In the genomic region with DNA sequence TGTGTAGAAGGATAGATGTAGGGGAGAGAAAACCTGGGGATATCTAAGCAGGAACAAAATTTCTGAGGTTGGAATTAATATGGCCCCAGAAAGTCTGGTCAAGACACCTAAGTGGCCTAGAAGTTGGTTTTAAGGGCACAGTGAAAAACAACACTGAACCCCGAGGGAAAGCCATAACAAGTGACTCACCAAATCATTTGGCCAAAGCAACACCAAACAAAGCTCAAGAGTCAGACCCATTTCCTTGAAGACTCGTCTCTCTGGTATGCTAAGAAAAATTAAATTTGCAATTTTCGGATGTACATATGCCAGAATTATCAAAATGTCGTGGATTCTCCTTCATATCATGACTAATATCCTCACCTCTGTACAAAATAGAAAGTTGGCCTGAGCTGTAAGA, we compare ENCODE assay signal across 14 cellular contexts.
DNase-seq lines count a peak whose midpoint lies in the region; ATAC-seq, FAIRE-seq and TF ChIP-seq lines count a peak whose summit lies in the region.
"Had no signal": no experiment of that assay in that cellular context is flagged by ENCODE, and none has a peak within 500 bp of the region (broad histone marks: within the 10 kb centered on the region; RNA-seq: fewer than 3 reads in every experiment).

No MANE protein-coding gene starts in this region.

- H3K9ac ChIP-seq in keratinocyte (ENCODE audit: control insufficient read depth, extremely low read depth, insufficient read depth, low read length) = no peak overlapping the region

- TF ChIP-seq CTCF in keratinocyte (optimal IDR thresholded peaks at IDR 0.05 in 1 of 3, IDR thresholded peaks at IDR 0.05 in 1 of 3, conservative IDR thresholded peaks at IDR 0.05 in 1 of 3; ENCODE audit: extremely low read depth in 1 of 3, insufficient read depth in 2 of 3, low read length in 3 of 3) = no peak

- H3K4me1 Mint-ChIP-seq in stimulated activated naive CD8-positive, alpha-beta T cell treated with anti-CD3 and anti-CD28 coated beads, Interleukin-15, Interleukin-2, amounts not matched to agents 100 ng/mL and 50 ng/mL, for 24 hours (ENCODE audit: low read depth) = peaks cover 85% of the 10 kb centered on the region
- H3K4me1 Mint-ChIP-seq in stimulated activated naive CD8-positive, alpha-beta T cell treated with anti-CD3 and anti-CD28 coated beads, Interleukin-15, amount 100 ng/mL, for 72 hours = peaks cover 63% of the 10 kb centered on the region
- H3K4me1 Mint-ChIP-seq in activated T-helper 1 cell treated with anti-CD3 and anti-CD28 coated beads, Interleukin-12 subunit alpha, Interleukin-12 subunit beta, Interleukin-2, Interleukin-4 antibody, amounts not matched to agents 30 ng/mL and 10 ng/mL and 1 ng/mL, durations not matched to agents 14 hours and 24 hours and 36 hours (ENCODE audit: low read depth) = peaks cover 86% of the 10 kb centered on the region

- no peak for ATAC-seq in stimulated activated naive CD8-positive, alpha-beta T cell treated with anti-CD3 and anti-CD28 coated beads, Interleukin-15, amount 100 ng/mL, for 72 hours
- ATAC-seq in SK-N-SH treated with all-trans-retinoic acid at 6 μM for 48 hours (no peak), GM18867 (IDR thresholded peaks at IDR 0.05; ENCODE audit: unreplicated experiment) (no peak)
- ATAC-seq: gastrocnemius medialis had no signal

- peak; percentile 76 for FAIRE-seq in keratinocyte (lab: Jason Lieb, UNC)
- FAIRE-seq: RCC 7860 had no signal

- no peak overlapping the region for H3K4me2 ChIP-seq in keratinocyte (ENCODE audit: control insufficient read depth, extremely low read depth, insufficient read depth, low read depth, low read length)

- dilution Hi-C loops in keratinocyte (cut with MboI; ENCODE audit: extremely low pct_ligation_motif_present, low sequenced_read_pairs) = no loop called here

- H3K36me3 ChIP-seq in keratinocyte (ENCODE audit: control insufficient read depth in 2 of 2, extremely low read depth in 1 of 2, insufficient read depth in 2 of 2, low read length in 2 of 2) = no peaks in the 10 kb centered on the region
- H3K36me3 ChIP-seq: gastrocnemius medialis had no signal

- H3K27me3 Mint-ChIP-seq in stimulated activated naive CD8-positive, alpha-beta T cell treated with anti-CD3 and anti-CD28 coated beads, Interleukin-15, Interleukin-2, amounts not matched to agents 100 ng/mL and 50 ng/mL, for 24 hours = peaks cover 6% of the 10 kb centered on the region
- peaks cover 9% of the 10 kb centered on the region for H3K27me3 Mint-ChIP-seq in stimulated activated naive CD8-positive, alpha-beta T cell treated with anti-CD3 and anti-CD28 coated beads, Interleukin-15, amount 100 ng/mL, for 72 hours
- no peaks in the 10 kb centered on the region for H3K27me3 Mint-ChIP-seq in activated T-helper 1 cell treated with anti-CD3 and anti-CD28 coated beads, Interleukin-12 subunit alpha, Interleukin-12 subunit beta, Interleukin-2, Interleukin-4 antibody, amounts not matched to agents 30 ng/mL and 10 ng/mL and 1 ng/mL, durations not matched to agents 14 hours and 24 hours and 36 hours (ENCODE audit: insufficient read depth)

- H3K9me3 Mint-ChIP-seq in stimulated activated naive CD8-positive, alpha-beta T cell treated with anti-CD3 and anti-CD28 coated beads, Interleukin-15, Interleukin-2, amounts not matched to agents 100 ng/mL and 50 ng/mL, for 24 hours = peaks cover 17% of the 10 kb centered on the region
- peaks cover 33 to 35% of the 10 kb centered on the region in 2 donors for H3K9me3 Mint-ChIP-seq in stimulated activated naive CD8-positive, alpha-beta T cell treated with anti-CD3 and anti-CD28 coated beads, Interleukin-15, amount 100 ng/mL, for 72 hours
- H3K9me3 Mint-ChIP-seq in activated T-helper 1 cell treated with anti-CD3 and anti-CD28 coated beads, Interleukin-12 subunit alpha, Interleukin-12 subunit beta, Interleukin-2, Interleukin-4 antibody, amounts not matched to agents 30 ng/mL and 10 ng/mL and 1 ng/mL, durations not matched to agents 14 hours and 24 hours and 36 hours = peaks cover 46% of the 10 kb centered on the region

- H3K9me1 ChIP-seq in keratinocyte (ENCODE audit: control insufficient read depth, extremely low read depth, insufficient read depth, low read length) = no peaks in the 10 kb centered on the region

- H3K79me2 ChIP-seq in keratinocyte (ENCODE audit: control insufficient read depth, insufficient read depth, low read length) = no peaks in the 10 kb centered on the region

- no peak overlapping the region for H3K4me3 ChIP-seq in keratinocyte (ENCODE audit: control insufficient read depth in 2 of 3, extremely low read depth in 1 of 3, insufficient read depth in 2 of 3, low read depth in 1 of 3, low read length in 3 of 3)
- H3K4me3 ChIP-seq: gastrocnemius medialis had no signal

- peaks cover 3% of the 10 kb centered on the region for H3K27me3 ChIP-seq in keratinocyte (ENCODE audit: control insufficient read depth, extremely low read depth, insufficient read depth, low read length)
- H3K27me3 ChIP-seq: gastrocnemius medialis had no signal

- no peaks in the 10 kb centered on the region for H4K20me1 ChIP-seq in keratinocyte (ENCODE audit: control insufficient read depth, extremely low read depth, insufficient read depth, low read length)

- peaks cover 42% of the 10 kb centered on the region for H3K36me3 Mint-ChIP-seq in stimulated activated naive CD8-positive, alpha-beta T cell treated with anti-CD3 and anti-CD28 coated beads, Interleukin-15, Interleukin-2, amounts not matched to agents 100 ng/mL and 50 ng/mL, for 24 hours (ENCODE audit: low read depth)
- H3K36me3 Mint-ChIP-seq in activated T-helper 1 cell treated with anti-CD3 and anti-CD28 coated beads, Interleukin-12 subunit alpha, Interleukin-12 subunit beta, Interleukin-2, Interleukin-4 antibody, amounts not matched to agents 30 ng/mL and 10 ng/mL and 1 ng/mL, durations not matched to agents 14 hours and 24 hours and 36 hours (ENCODE audit: low read depth) = peaks cover 40% of the 10 kb centered on the region

- H3K9me3 ChIP-seq in keratinocyte (ENCODE audit: control insufficient read depth, low read depth, low read length) = peaks cover 3% of the 10 kb centered on the region
- H3K9me3 ChIP-seq: gastrocnemius medialis had no signal

- intact Hi-C loops in activated T-helper 1 cell treated with anti-CD3 and anti-CD28 coated beads, Interleukin-12 subunit alpha, Interleukin-12 subunit beta, Interleukin-2, Interleukin-4 antibody, amounts not matched to agents 30 ng/mL and 10 ng/mL and 1 ng/mL, durations not matched to agents 14 hours and 24 hours and 36 hours (cut with micrococcal nuclease) = loop anchor here (1.0 kb wide), 5 partner anchors 11 to 120 kb away; no protein-coding TSS in a partner anchor

- no peak overlapping the region for H3K4me3 Mint-ChIP-seq in stimulated activated naive CD8-positive, alpha-beta T cell treated with anti-CD3 and anti-CD28 coated beads, Interleukin-15, Interleukin-2, amounts not matched to agents 100 ng/mL and 50 ng/mL, for 24 hours
- peak overlapping the region in 1 of 2 donors; percentile 65 for H3K4me3 Mint-ChIP-seq in stimulated activated naive CD8-positive, alpha-beta T cell treated with anti-CD3 and anti-CD28 coated beads, Interleukin-15, amount 100 ng/mL, for 72 hours
- H3K4me3 Mint-ChIP-seq in activated T-helper 1 cell treated with anti-CD3 and anti-CD28 coated beads, Interleukin-12 subunit alpha, Interleukin-12 subunit beta, Interleukin-2, Interleukin-4 antibody, amounts not matched to agents 30 ng/mL and 10 ng/mL and 1 ng/mL, durations not matched to agents 14 hours and 24 hours and 36 hours = peak overlapping the region; percentile 64

- H3K27ac Mint-ChIP-seq in stimulated activated naive CD8-positive, alpha-beta T cell treated with anti-CD3 and anti-CD28 coated beads, Interleukin-15, Interleukin-2, amounts not matched to agents 100 ng/mL and 50 ng/mL, for 24 hours = peak overlapping the region; percentile 96
- peak overlapping the region in 1 of 2 donors; percentile 95 for H3K27ac Mint-ChIP-seq in stimulated activated naive CD8-positive, alpha-beta T cell treated with anti-CD3 and anti-CD28 coated beads, Interleukin-15, amount 100 ng/mL, for 72 hours
- H3K27ac Mint-ChIP-seq in activated T-helper 1 cell treated with anti-CD3 and anti-CD28 coated beads, Interleukin-12 subunit alpha, Interleukin-12 subunit beta, Interleukin-2, Interleukin-4 antibody, amounts not matched to agents 30 ng/mL and 10 ng/mL and 1 ng/mL, durations not matched to agents 14 hours and 24 hours and 36 hours = peak overlapping the region; percentile 92
- H3K27ac Mint-ChIP-seq: progenitor cell of endocrine pancreas had no signal

- no peak for DNase-seq in stimulated activated naive CD8-positive, alpha-beta T cell treated with anti-CD3 and anti-CD28 coated beads, Interleukin-15, amount 100 ng/mL, for 72 hours
- no peak for DNase-seq in activated T-helper 1 cell treated with anti-CD3 and anti-CD28 coated beads, Interleukin-12 subunit alpha, Interleukin-12 subunit beta, Interleukin-2, Interleukin-4 antibody, amounts not matched to agents 30 ng/mL and 10 ng/mL and 1 ng/mL, durations not matched to agents 14 hours and 24 hours and 36 hours (ENCODE audit: low spot score)
- no peak for DNase-seq in keratinocyte (ENCODE audit: low read depth, low spot score)
- no peak for DNase-seq in SIG-M5 treated with dmso at 0.1 percent for 504 hours (lab: John Stamatoyannopoulos, UW; ENCODE audit: unreplicated experiment)
- no peak for DNase-seq in medulla oblongata (ENCODE audit: extremely low spot score)
- DNase-seq: amygdala, NCI-H1694, NCI-H526 had no signal

- no peak overlapping the region for H2AFZ ChIP-seq in keratinocyte (ENCODE audit: control insufficient read depth, low read length)

- no peak overlapping the region for H3K27ac ChIP-seq in keratinocyte (ENCODE audit: control insufficient read depth, insufficient read depth, low read length)

- H3K4me1 ChIP-seq in keratinocyte (ENCODE audit: control insufficient read depth, extremely low read depth, insufficient read depth, low read length) = peaks cover 24% of the 10 kb centered on the region

TF ChIP-seq in SK-N-SH treated with all-trans-retinoic acid at 6 μM for 48 hours, 23 proteins besides CTCF, POLR2A, EP300 and RAD21:
- TF ChIP-seq RARB (CRISPR knock-in tag; IDR thresholded peaks at IDR 0.05) = no peak
- TF ChIP-seq PPARA (CRISPR knock-in tag; IDR thresholded peaks at IDR 0.05; ENCODE audit: borderline replicate concordance) = no peak
TF ChIP-seq in SK-N-SH treated with all-trans-retinoic acid at 6 μM for 48 hours: peak in this region for 0.
